8 cellular contexts compared by ENCODE assay signal in the genomic region with DNA sequence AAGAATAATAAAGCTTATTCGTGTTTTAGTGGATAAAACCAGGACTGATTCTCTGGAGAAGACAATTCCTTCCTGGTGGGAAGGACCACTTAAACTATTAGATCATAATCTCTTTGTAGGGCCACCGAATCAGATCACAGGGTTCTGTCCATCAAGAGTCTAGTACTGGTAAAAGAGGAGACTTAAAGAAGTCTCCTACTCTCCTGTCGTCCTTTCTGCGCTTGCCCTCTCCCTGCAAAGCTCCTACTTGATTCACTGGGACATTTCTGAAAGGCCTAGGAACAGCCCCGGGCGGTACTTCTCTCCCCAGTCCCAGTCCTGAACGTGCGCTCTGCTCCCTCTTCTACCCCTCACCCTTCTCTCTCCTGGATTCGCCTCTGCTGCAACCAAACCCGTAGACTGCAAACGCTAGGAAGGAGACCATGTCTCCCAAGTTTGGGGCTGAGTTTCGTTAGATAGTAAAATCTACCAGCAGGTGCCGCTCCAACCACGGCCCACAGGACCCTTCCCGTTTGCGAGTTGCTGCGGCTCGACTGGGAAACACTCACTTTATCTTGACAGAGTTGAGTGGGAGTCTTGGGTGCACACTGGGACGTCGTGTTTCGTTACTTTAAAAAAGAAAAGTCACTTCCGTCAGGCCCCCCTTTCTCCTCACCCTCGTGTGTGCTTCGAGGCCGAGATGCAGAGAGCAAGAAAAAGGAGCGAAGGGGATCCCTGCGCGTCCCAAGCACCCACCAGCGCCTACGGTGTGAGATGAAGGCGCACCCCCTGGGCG. TPM values are rescaled to one million over a fixed set of nuclear protein-coding genes. Genes with fewer than 3 reads are reported as not detected.
DNase-seq lines count a peak whose midpoint lies in the region; ATAC-seq and TF ChIP-seq lines count a peak whose summit lies in the region.

No MANE protein-coding gene starts in this region.

- H3K79me2 ChIP-seq in fibroblast of lung (ENCODE audit: control insufficient read depth, insufficient read depth, low read length) = no peaks in the 10 kb centered on the region

- H3K27ac Mint-ChIP-seq in natural killer cell treated with Interleukin-12 subunit alpha and Interleukin-12 subunit beta and Interleukin-15 and Interleukin-18, amount 100 ng/mL, for 72 hours = peak overlapping the region; percentile 82 to 86

- H3K4me3 ChIP-seq in BE2C (ENCODE audit: low read depth, low read length) = no peak overlapping the region
- no peak overlapping the region for H3K4me3 ChIP-seq in fibroblast of lung (replicated peaks in 1 of 4; ENCODE audit: control extremely low read depth in 1 of 4, insufficient read depth in 1 of 4, low read depth in 3 of 4, low read length in 4 of 4)

- H3K4me3 Mint-ChIP-seq in natural killer cell treated with Interleukin-12 subunit alpha and Interleukin-12 subunit beta and Interleukin-15 and Interleukin-18, amount 100 ng/mL, for 72 hours = peak overlapping the region; percentile 77

- H4K20me1 ChIP-seq in fibroblast of lung (ENCODE audit: control insufficient read depth, extremely low read depth, insufficient read depth, low read length) = peaks cover 3% of the 10 kb centered on the region

- ATAC-seq in HG03354 (IDR thresholded peaks at IDR 0.05; ENCODE audit: poor library complexity, severe bottlenecking, unreplicated experiment) = peak; percentile 55
- ATAC-seq in natural killer cell treated with Interleukin-12 subunit alpha and Interleukin-12 subunit beta and Interleukin-15 and Interleukin-18, amount 100 ng/mL, for 72 hours = peak; percentile 87 to 92
- no peak for ATAC-seq in HG02678 (IDR thresholded peaks at IDR 0.05; ENCODE audit: unreplicated experiment)

- H3K36me3 ChIP-seq in BE2C (no peaks in the 10 kb centered on the region), fibroblast of lung (ENCODE audit: control insufficient read depth, insufficient read depth, low read length) (no peaks in the 10 kb centered on the region)

- H3K36me3 Mint-ChIP-seq in natural killer cell treated with Interleukin-12 subunit alpha and Interleukin-12 subunit beta and Interleukin-15 and Interleukin-18, amount 100 ng/mL, for 72 hours = peaks cover 11% of the 10 kb centered on the region

- peak; percentile 54 for DNase-seq in BE2C
- peak; percentile 62 for DNase-seq in NOMO-1 treated with DMSO at 0.1 percent for 48 hours (lab: John Stamatoyannopoulos, UW; ENCODE audit: unreplicated experiment)
- peak; percentile 65 for DNase-seq in activated T-cell treated with anti-CD3 and anti-CD28 coated beads for 24 hours (ENCODE audit: low read depth)
- peak; percentile 42 to 50 for DNase-seq in fibroblast of lung (ENCODE audit: low read depth in 2 of 2)
- peak; percentile 82 for DNase-seq in natural killer cell treated with Interleukin-12 subunit alpha and Interleukin-12 subunit beta and Interleukin-15 and Interleukin-18, amount 100 ng/mL, for 72 hours (ENCODE audit: low spot score)
- peak; percentile 12 for DNase-seq in stimulated activated naive CD4-positive, alpha-beta T cell treated with Interleukin-2 at 50 U/mL for 16 hours (lab: John Stamatoyannopoulos, UW)

- H3K4me2 ChIP-seq in fibroblast of lung (ENCODE audit: extremely low read depth, insufficient read depth, low read length) = peak overlapping the region; percentile 59

- no peaks in the 10 kb centered on the region for H3K4me1 ChIP-seq in BE2C
- H3K4me1 ChIP-seq in fibroblast of lung (ENCODE audit: control insufficient read depth, extremely low read depth, insufficient read depth, low read length) = no peaks in the 10 kb centered on the region

- H3K27me3 Mint-ChIP-seq in natural killer cell treated with Interleukin-12 subunit alpha and Interleukin-12 subunit beta and Interleukin-15 and Interleukin-18, amount 100 ng/mL, for 72 hours = peaks cover 15 to 34% of the 10 kb centered on the region in 2 donors

- H3K9ac ChIP-seq in fibroblast of lung (ENCODE audit: insufficient read depth, low read length) = no peak overlapping the region

- no peak overlapping the region for H2AFZ ChIP-seq in fibroblast of lung (ENCODE audit: low read length)

- H3K4me1 Mint-ChIP-seq in natural killer cell treated with Interleukin-12 subunit alpha and Interleukin-12 subunit beta and Interleukin-15 and Interleukin-18, amount 100 ng/mL, for 72 hours (ENCODE audit: low read depth in 2 of 2) = peaks cover 40 to 46% of the 10 kb centered on the region in 2 donors

- H3K9me3 Mint-ChIP-seq in natural killer cell treated with Interleukin-12 subunit alpha and Interleukin-12 subunit beta and Interleukin-15 and Interleukin-18, amount 100 ng/mL, for 72 hours = no peaks in the 10 kb centered on the region

- H3K27me3 ChIP-seq in BE2C (peaks cover 16% of the 10 kb centered on the region), fibroblast of lung (ENCODE audit: control insufficient read depth, insufficient read depth, low read length) (peaks cover 35% of the 10 kb centered on the region)

- H3K9me3 ChIP-seq in BE2C = no peaks in the 10 kb centered on the region
- no peaks in the 10 kb centered on the region for H3K9me3 ChIP-seq in fibroblast of lung (ENCODE audit: control insufficient read depth, insufficient read depth, low read depth, low read length)

- H3K27ac ChIP-seq in fibroblast of lung (ENCODE audit: insufficient read depth, low read length) = no peak overlapping the region

- TF ChIP-seq CTCF in BE2C (IDR thresholded peaks at IDR 0.05; ENCODE audit: low read depth, low read length) (peak; percentile 63), fibroblast of lung (conservative IDR thresholded peaks at IDR 0.05 in 1 of 2, IDR thresholded peaks at IDR 0.05 in 1 of 2; ENCODE audit: low read depth in 1 of 2, low read length in 2 of 2) (peak; percentile 55 to 71)

RNA-seq across cellular contexts. Expression of a gene that starts 1.0 kb away (rescaled TPM):
- not detected for polyA plus RNA-seq in BE2C (2012; ENCODE audit: insufficient read depth, insufficient read length, low read depth)
- not detected in 2 replicates for total RNA-seq in fibroblast of lung
- polyA plus RNA-seq in fibroblast of lung = not detected in 2 replicates
- not detected in 2 replicates for polyA plus RNA-seq in fibroblast of lung (2012)
- not detected in 2 replicates for polyA minus RNA-seq in fibroblast of lung (ENCODE audit: low replicate concordance)
- 1 to 10 TPM in 1 of 2 donors, under 1 TPM in 1; 0.98 to 1.1 TPM for total RNA-seq in natural killer cell treated with Interleukin-12 subunit alpha and Interleukin-12 subunit beta and Interleukin-15 and Interleukin-18, amount 100 ng/mL, for 72 hours

RNA-seq across cellular contexts. Expression of a gene that starts 21.5 kb away (rescaled TPM):
- 16.2 TPM for polyA plus RNA-seq in BE2C (2012; ENCODE audit: insufficient read depth, insufficient read length, low read depth)
- 2.5 and 2.6 TPM in 2 replicates for total RNA-seq in fibroblast of lung
- polyA plus RNA-seq in fibroblast of lung = 0.22 and 2.5 TPM in 2 replicates
- 0.30 and 2.2 TPM in 2 replicates for polyA plus RNA-seq in fibroblast of lung (2012)
- polyA minus RNA-seq in fibroblast of lung (ENCODE audit: low replicate concordance) = 0.31 and 8.7 TPM in 2 replicates
- 1 to 10 TPM; 2.3 to 4.8 TPM for total RNA-seq in natural killer cell treated with Interleukin-12 subunit alpha and Interleukin-12 subunit beta and Interleukin-15 and Interleukin-18, amount 100 ng/mL, for 72 hours

RNA-seq across cellular contexts. Expression of a gene that starts 30.9 kb away (rescaled TPM):
- not detected for polyA plus RNA-seq in BE2C (2012; ENCODE audit: insufficient read depth, insufficient read length, low read depth)
- not detected in 2 replicates for total RNA-seq in fibroblast of lung
- not detected in 2 replicates for polyA plus RNA-seq in fibroblast of lung
- not detected in 2 replicates for polyA plus RNA-seq in fibroblast of lung (2012)
- polyA minus RNA-seq in fibroblast of lung (ENCODE audit: low replicate concordance) = not detected in 2 replicates
- total RNA-seq in natural killer cell treated with Interleukin-12 subunit alpha and Interleukin-12 subunit beta and Interleukin-15 and Interleukin-18, amount 100 ng/mL, for 72 hours = 10 to 100 TPM in 1 of 2 donors, 1 to 10 TPM in 1; 8.9 to 23.5 TPM

RNA-seq across cellular contexts. Expression of a gene that starts 46.1 kb away (rescaled TPM):
- polyA plus RNA-seq in BE2C (2012; ENCODE audit: insufficient read depth, insufficient read length, low read depth) = not detected
- total RNA-seq in fibroblast of lung = not detected in 2 replicates
- polyA plus RNA-seq in fibroblast of lung = 0.03 TPM in 1 of 2 replicates, not detected in the other
- polyA plus RNA-seq in fibroblast of lung (2012) = not detected in 2 replicates
- not detected in 2 replicates for polyA minus RNA-seq in fibroblast of lung (ENCODE audit: low replicate concordance)
- total RNA-seq in natural killer cell treated with Interleukin-12 subunit alpha and Interleukin-12 subunit beta and Interleukin-15 and Interleukin-18, amount 100 ng/mL, for 72 hours = 1 to 10 TPM; 1.1 to 1.8 TPM

Comparison
In these comparisons a context has a peak if more than half of its experiments do, and no peak if none do; other contexts are left out.
1. DNase-seq: peak in every context shown above with its lines; median percentile 82 in natural killer cell treated with Interleukin-12 subunit alpha and Interleukin-12 subunit beta and Interleukin-15 and Interleukin-18, amount 100 ng/mL, for 72 hours; 65 in activated T-cell treated with anti-CD3 and anti-CD28 coated beads for 24 hours; 62 in NOMO-1 treated with DMSO at 0.1 percent for 48 hours; 54 in BE2C; 46 in fibroblast of lung; 12 in stimulated activated naive CD4-positive, alpha-beta T cell treated with Interleukin-2 at 50 U/mL for 16 hours.